26 cellular contexts compared by ENCODE assay signal in genomic region chr1:227306689-227307088, GRCh38.
"Had no signal": no experiment of that assay in that cellular context is flagged by ENCODE, and none has a peak within 500 bp of the region (broad histone marks: within the 10 kb centered on the region; RNA-seq: fewer than 3 reads in every experiment).

No MANE protein-coding gene starts in this region.

- DNase-seq: activated CD4-positive, alpha-beta T cell treated with anti-CD3 and anti-CD28 coated beads for 4 hours; activated CD4-positive, alpha-beta T cell treated with anti-CD3 and anti-CD28 coated beads, Interleukin-2, amount 50 U/mL, for 48 hours; activated CD8-positive, alpha-beta memory T cell treated with anti-CD3 and anti-CD28 coated beads, Interleukin-2, amount 10 ng/mL, durations not matched to agents 7 days and 5 days; activated effector memory CD4-positive, alpha-beta T cell treated with Interleukin-2 at 50 U/mL for 16 hours; activated naive CD4-positive, alpha-beta T cell; activated T-cell treated with anti-CD3 and anti-CD28 coated beads, Interleukin-2, amount 50 U/mL, for 24 hours; aorta; central memory CD4-positive, alpha-beta T cell; MG63; MV-4-11; NCI-H1092 treated with DMSO at 0.1 percent for 48 hours; NCI-H1417 treated with DMSO at 0.1 percent for 48 hours; NCI-H1694; NCI-H2029; NCI-H345; NCI-H69; NK-92 treated with Interleukin-12 subunit alpha and Interleukin-12 subunit beta, amount 100 ng/mL, for 24 hours; OCI-M1; Peyer's patch; Right ventricle myocardium superior; SJCRH30; SK-N-SH; T-helper 1 cell had no signal

- H3K27me3 ChIP-seq: breast epithelium, MG63, Peyer's patch, SJCRH30 had no signal

- H3K4me1 ChIP-seq: breast epithelium, Peyer's patch, SJCRH30 had no signal

- H3K9ac ChIP-seq: SK-N-SH had no signal

- ATAC-seq: activated CD8-positive, alpha-beta memory T cell treated with anti-CD3 and anti-CD28 coated beads, Interleukin-2, amount 10 ng/mL, durations not matched to agents 7 days and 5 days had no signal

- H3K36me3 ChIP-seq: breast epithelium, Peyer's patch had no signal

- H3K4me3 ChIP-seq: breast epithelium, MG63, Peyer's patch, SJCRH30 had no signal

- H3K9me3 ChIP-seq: breast epithelium, Peyer's patch, SJCRH30, SK-N-SH had no signal

- H3K27ac ChIP-seq: breast epithelium, Peyer's patch, RWPE1, SJCRH30, VCaP had no signal

- H3K4me2 ChIP-seq: SK-N-SH had no signal
